8 cellular contexts compared by ENCODE assay signal in the genomic region with DNA sequence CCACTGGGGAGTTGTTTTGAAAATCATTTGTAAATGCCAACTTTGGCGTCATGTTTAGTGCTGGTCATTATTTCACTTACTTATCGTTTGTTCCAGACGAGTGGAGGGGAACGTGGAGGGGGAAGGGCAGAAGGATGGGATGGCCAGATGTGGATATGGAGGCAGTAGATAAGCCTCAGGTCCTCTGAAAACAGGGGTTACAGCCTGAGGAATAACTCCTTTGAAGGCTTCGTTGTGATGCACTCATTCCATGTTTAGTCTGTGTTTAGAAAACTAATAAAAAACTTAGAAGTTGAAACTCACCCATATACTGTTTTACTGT. TPM values are rescaled to one million over a fixed set of nuclear protein-coding genes. Genes with fewer than 3 reads are reported as not detected.
DNase-seq lines count a peak whose midpoint lies in the region; ATAC-seq and TF ChIP-seq lines count a peak whose summit lies in the region.

No MANE protein-coding gene starts in this region.

- H3K4me1 Mint-ChIP-seq in activated CD4-positive, alpha-beta T cell treated with anti-CD3 and anti-CD28 coated beads, Interleukin-2, amount 10 ng/mL, durations not matched to agents 24 days and 14 days: peaks cover 18% of the 10 kb centered on the region
- H3K4me1 Mint-ChIP-seq in T-helper 17 cell: peaks cover 26% of the 10 kb centered on the region

- H3K9me3 ChIP-seq in T-helper 17 cell (ENCODE audit: control insufficient read depth, low read length, poor library complexity, severe bottlenecking): no peaks in the 10 kb centered on the region
- H3K9me3 ChIP-seq in prostate gland: no peaks in the 10 kb centered on the region

- no peaks in the 10 kb centered on the region for H3K27me3 Mint-ChIP-seq in activated CD4-positive, alpha-beta T cell treated with anti-CD3 and anti-CD28 coated beads, Interleukin-2, amount 10 ng/mL, durations not matched to agents 24 days and 14 days
- no peaks in the 10 kb centered on the region for H3K27me3 Mint-ChIP-seq in T-helper 17 cell

- no peaks in the 10 kb centered on the region for H3K27me3 ChIP-seq in prostate gland (replicated peaks; ENCODE audit: insufficient read depth)

- H3K27ac ChIP-seq in prostate gland: peak overlapping the region; percentile 83 to 89

- no peak for TF ChIP-seq CTCF in fibroblast of pulmonary artery (IDR thresholded peaks at IDR 0.05; ENCODE audit: low read length, missing control alignments)
- no peak for TF ChIP-seq CTCF in prostate gland (IDR thresholded peaks at IDR 0.05)

- H3K36me3 ChIP-seq in prostate gland: no peaks in the 10 kb centered on the region

- in situ Hi-C loops in ACHN (cut with HindIII; ENCODE audit: low pct_ligation_motif_present, low pct_unique_long_range_greater_than_20kb, low sequenced_read_pairs): no loop called here

- H3K9me3 Mint-ChIP-seq in activated CD4-positive, alpha-beta T cell treated with anti-CD3 and anti-CD28 coated beads, Interleukin-2, amount 10 ng/mL, durations not matched to agents 24 days and 14 days: no peaks in the 10 kb centered on the region

- no peaks in the 10 kb centered on the region for H3K4me1 ChIP-seq in prostate gland (replicated peaks)

- under 1% methylated on average over 5 of the region's 5 CpGs for WGBS in prostate gland

- peak overlapping the region; percentile 98 for H3K4me3 Mint-ChIP-seq in activated CD4-positive, alpha-beta T cell treated with anti-CD3 and anti-CD28 coated beads, Interleukin-2, amount 10 ng/mL, durations not matched to agents 24 days and 14 days
- peak overlapping the region; percentile 98 for H3K4me3 Mint-ChIP-seq in T-helper 17 cell

- H3K27ac Mint-ChIP-seq in activated CD4-positive, alpha-beta T cell treated with anti-CD3 and anti-CD28 coated beads, Interleukin-2, amount 10 ng/mL, durations not matched to agents 24 days and 14 days: peak overlapping the region; percentile 92
- peak overlapping the region; percentile 81 for H3K27ac Mint-ChIP-seq in T-helper 17 cell

- ATAC-seq in T-helper 17 cell: no peak

- DNase-seq in activated CD4-positive, alpha-beta T cell treated with anti-CD3 and anti-CD28 coated beads, Interleukin-2, amount 10 ng/mL, durations not matched to agents 24 days and 14 days: no peak
- DNase-seq in activated CD4-positive, alpha-beta T cell treated with anti-CD3 and anti-CD28 coated beads, Interleukin-2, amount 50 U/mL, for 4 hours: no peak
- no peak for DNase-seq in T-helper 17 cell
- peak; percentile 18 for DNase-seq in fibroblast of pulmonary artery (ENCODE audit: low read depth)
- no peak for DNase-seq in prostate gland (ENCODE audit: low spot score)
- DNase-seq in stimulated activated CD8-positive, alpha-beta memory T cell treated with anti-CD3 and anti-CD28 coated beads, Interleukin-4, amount 100 ng/mL, for 48 hours: no peak
- DNase-seq in ACHN: no peak
- no peak for DNase-seq in amniotic stem cell (lab: John Stamatoyannopoulos, UW)

- no peak for TF ChIP-seq POLR2A in prostate gland (IDR thresholded peaks at IDR 0.05)

- H3K4me3 ChIP-seq in fibroblast of pulmonary artery (replicated peaks; ENCODE audit: low read depth, low read length): peak overlapping the region; percentile 76
- H3K4me3 ChIP-seq in prostate gland: peak overlapping the region; percentile 72 to 91

- H3K36me3 Mint-ChIP-seq in activated CD4-positive, alpha-beta T cell treated with anti-CD3 and anti-CD28 coated beads, Interleukin-2, amount 10 ng/mL, durations not matched to agents 24 days and 14 days (ENCODE audit: low read depth): peaks cover 13% of the 10 kb centered on the region
- no peaks in the 10 kb centered on the region for H3K36me3 Mint-ChIP-seq in T-helper 17 cell (ENCODE audit: low read depth)

- intact Hi-C loops in activated CD4-positive, alpha-beta T cell treated with anti-CD3 and anti-CD28 coated beads, Interleukin-2, amount 10 ng/mL, durations not matched to agents 24 days and 14 days (cut with micrococcal nuclease): loop anchor here (2.0 kb wide), 1 partner anchor 24 kb away; no protein-coding TSS in a partner anchor
- intact Hi-C loops in prostate gland (cut with DNase I): loop anchor here (10.0 kb wide), 1 partner anchor 92 kb away; a partner anchor contains a TSS

RNA-seq across cellular contexts. Expression of a gene that starts 1.1 kb away (rescaled TPM):
- total RNA-seq in activated CD4-positive, alpha-beta T cell treated with anti-CD3 and anti-CD28 coated beads, Interleukin-2, amount 10 ng/mL, durations not matched to agents 24 days and 14 days: 23.1 and 24.1 TPM in 2 replicates
- total RNA-seq in T-helper 17 cell (10 to 100 TPM in 1 of 2 donors, 1 to 10 TPM in 1; 9.5 to 31.4 TPM), prostate gland (10 to 100 TPM; 13.6 to 19.7 TPM)
